1 cellular context compared by ENCODE assay signal in the genomic region with DNA sequence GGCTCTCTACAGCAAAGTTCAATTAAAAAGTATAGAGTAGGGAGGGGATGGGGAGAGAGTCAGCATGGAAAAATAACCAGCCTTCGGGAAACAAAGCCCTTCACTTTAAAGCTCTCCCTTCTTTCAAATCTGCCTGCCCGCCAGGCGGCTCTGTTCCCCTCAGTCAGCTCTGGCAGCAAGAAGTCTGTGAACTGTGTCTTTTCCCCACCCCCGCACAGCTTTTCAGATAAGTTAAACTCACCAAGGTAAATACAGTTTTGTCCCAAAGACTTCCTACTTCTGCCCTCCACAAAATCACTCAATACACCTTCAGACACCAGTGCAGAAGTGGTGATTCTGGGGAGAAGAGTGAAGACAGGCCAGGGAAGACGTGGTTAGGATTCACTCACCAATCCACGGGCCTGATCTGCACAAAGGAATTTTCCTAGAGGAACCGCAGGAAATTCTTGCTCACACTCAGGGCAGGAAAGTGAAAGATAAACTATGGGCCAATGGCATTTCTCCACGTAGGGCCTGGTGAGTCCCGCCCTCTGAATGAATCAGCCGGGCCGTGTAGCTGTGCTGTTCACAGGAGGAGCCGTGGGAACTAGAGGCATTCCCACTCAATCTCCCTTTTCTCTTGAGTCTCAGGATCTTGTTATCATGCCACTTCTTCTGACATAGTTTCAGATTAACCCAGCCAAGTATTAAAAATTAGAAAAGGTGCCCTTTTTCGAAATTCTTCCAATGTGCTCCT.
A peak's percentile ranks its signal among the peaks of the same experiment; 100 is the strongest.
TF ChIP-seq lines count a peak whose summit lies in the region.

A gene with protein sequence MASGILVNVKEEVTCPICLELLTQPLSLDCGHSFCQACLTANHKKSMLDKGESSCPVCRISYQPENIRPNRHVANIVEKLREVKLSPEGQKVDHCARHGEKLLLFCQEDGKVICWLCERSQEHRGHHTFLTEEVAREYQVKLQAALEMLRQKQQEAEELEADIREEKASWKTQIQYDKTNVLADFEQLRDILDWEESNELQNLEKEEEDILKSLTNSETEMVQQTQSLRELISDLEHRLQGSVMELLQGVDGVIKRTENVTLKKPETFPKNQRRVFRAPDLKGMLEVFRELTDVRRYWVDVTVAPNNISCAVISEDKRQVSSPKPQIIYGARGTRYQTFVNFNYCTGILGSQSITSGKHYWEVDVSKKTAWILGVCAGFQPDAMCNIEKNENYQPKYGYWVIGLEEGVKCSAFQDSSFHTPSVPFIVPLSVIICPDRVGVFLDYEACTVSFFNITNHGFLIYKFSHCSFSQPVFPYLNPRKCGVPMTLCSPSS (minus strand): TSS at position 448 of the 736 bp plus-strand sequence. CDS start 4,897 bp downstream, outside the sequence.

TF ChIP-seq in HepG2, 621 proteins besides CTCF, POLR2A, EP300 and RAD21 (continued from another document):
- TF ChIP-seq, protein P1, sequence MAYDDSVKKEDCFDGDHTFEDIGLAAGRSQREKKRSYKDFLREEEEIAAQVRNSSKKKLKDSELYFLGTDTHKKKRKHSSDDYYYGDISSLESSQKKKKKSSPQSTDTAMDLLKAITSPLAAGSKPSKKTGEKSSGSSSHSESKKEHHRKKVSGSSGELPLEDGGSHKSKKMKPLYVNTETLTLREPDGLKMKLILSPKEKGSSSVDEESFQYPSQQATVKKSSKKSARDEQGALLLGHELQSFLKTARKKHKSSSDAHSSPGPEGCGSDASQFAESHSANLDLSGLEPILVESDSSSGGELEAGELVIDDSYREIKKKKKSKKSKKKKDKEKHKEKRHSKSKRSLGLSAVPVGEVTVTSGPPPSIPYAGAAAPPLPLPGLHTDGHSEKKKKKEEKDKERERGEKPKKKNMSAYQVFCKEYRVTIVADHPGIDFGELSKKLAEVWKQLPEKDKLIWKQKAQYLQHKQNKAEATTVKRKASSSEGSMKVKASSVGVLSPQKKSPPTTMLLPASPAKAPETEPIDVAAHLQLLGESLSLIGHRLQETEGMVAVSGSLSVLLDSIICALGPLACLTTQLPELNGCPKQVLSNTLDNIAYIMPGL (CRISPR knock-in tag; IDR thresholded peaks at IDR 0.05; ENCODE audit: borderline replicate concordance in 1 of 2, low read depth in 1 of 2): peak; percentile 69 to 78
- TF ChIP-seq, protein P2, sequence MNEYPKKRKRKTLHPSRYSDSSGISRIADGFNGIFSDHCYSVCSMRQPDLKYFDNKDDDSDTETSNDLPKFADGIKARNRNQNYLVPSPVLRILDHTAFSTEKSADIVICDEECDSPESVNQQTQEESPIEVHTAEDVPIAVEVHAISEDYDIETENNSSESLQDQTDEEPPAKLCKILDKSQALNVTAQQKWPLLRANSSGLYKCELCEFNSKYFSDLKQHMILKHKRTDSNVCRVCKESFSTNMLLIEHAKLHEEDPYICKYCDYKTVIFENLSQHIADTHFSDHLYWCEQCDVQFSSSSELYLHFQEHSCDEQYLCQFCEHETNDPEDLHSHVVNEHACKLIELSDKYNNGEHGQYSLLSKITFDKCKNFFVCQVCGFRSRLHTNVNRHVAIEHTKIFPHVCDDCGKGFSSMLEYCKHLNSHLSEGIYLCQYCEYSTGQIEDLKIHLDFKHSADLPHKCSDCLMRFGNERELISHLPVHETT (CRISPR knock-in tag; conservative IDR thresholded peaks at IDR 0.05): no peak
- no peak for TF ChIP-seq PRMT3 (CRISPR knock-in tag; IDR thresholded peaks at IDR 0.05; ENCODE audit: borderline replicate concordance, low read depth)
- TF ChIP-seq MLLT10 (CRISPR knock-in tag; IDR thresholded peaks at IDR 0.05): no peak
- no peak for TF ChIP-seq ZBTB38 (CRISPR knock-in tag; IDR thresholded peaks at IDR 0.05)
- no peak for TF ChIP-seq RCOR2 (CRISPR knock-in tag; IDR thresholded peaks at IDR 0.05)
- no peak for TF ChIP-seq U2AF2 (IDR thresholded peaks at IDR 0.05; ENCODE audit: low read depth, low read length)
- no peak for TF ChIP-seq ZNF713 (CRISPR knock-in tag; IDR thresholded peaks at IDR 0.05)
- TF ChIP-seq SCMH1 (CRISPR knock-in tag; IDR thresholded peaks at IDR 0.05; ENCODE audit: borderline replicate concordance): no peak
- TF ChIP-seq, protein P3, sequence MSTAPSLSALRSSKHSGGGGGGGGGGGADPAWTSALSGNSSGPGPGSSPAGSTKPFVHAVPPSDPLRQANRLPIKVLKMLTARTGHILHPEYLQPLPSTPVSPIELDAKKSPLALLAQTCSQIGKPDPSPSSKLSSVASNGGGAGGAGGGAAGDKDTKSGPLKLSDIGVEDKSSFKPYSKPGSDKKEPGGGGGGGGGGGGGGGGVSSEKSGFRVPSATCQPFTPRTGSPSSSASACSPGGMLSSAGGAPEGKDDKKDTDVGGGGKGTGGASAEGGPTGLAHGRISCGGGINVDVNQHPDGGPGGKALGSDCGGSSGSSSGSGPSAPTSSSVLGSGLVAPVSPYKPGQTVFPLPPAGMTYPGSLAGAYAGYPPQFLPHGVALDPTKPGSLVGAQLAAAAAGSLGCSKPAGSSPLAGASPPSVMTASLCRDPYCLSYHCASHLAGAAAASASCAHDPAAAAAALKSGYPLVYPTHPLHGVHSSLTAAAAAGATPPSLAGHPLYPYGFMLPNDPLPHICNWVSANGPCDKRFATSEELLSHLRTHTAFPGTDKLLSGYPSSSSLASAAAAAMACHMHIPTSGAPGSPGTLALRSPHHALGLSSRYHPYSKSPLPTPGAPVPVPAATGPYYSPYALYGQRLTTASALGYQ (CRISPR knock-in tag; IDR thresholded peaks at IDR 0.05): no peak
- TF ChIP-seq, protein P4, sequence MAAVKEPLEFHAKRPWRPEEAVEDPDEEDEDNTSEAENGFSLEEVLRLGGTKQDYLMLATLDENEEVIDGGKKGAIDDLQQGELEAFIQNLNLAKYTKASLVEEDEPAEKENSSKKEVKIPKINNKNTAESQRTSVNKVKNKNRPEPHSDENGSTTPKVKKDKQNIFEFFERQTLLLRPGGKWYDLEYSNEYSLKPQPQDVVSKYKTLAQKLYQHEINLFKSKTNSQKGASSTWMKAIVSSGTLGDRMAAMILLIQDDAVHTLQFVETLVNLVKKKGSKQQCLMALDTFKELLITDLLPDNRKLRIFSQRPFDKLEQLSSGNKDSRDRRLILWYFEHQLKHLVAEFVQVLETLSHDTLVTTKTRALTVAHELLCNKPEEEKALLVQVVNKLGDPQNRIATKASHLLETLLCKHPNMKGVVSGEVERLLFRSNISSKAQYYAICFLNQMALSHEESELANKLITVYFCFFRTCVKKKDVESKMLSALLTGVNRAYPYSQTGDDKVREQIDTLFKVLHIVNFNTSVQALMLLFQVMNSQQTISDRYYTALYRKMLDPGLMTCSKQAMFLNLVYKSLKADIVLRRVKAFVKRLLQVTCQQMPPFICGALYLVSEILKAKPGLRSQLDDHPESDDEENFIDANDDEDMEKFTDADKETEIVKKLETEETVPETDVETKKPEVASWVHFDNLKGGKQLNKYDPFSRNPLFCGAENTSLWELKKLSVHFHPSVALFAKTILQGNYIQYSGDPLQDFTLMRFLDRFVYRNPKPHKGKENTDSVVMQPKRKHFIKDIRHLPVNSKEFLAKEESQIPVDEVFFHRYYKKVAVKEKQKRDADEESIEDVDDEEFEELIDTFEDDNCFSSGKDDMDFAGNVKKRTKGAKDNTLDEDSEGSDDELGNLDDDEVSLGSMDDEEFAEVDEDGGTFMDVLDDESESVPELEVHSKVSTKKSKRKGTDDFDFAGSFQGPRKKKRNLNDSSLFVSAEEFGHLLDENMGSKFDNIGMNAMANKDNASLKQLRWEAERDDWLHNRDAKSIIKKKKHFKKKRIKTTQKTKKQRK (IDR thresholded peaks at IDR 0.05; ENCODE audit: low read length): no peak
- no peak for TF ChIP-seq ZFP41 (CRISPR knock-in tag; IDR thresholded peaks at IDR 0.05; ENCODE audit: borderline replicate concordance)
- TF ChIP-seq ZNF614 (CRISPR knock-in tag; IDR thresholded peaks at IDR 0.05; ENCODE audit: borderline replicate concordance): no peak
- TF ChIP-seq HNRNPL (IDR thresholded peaks at IDR 0.05; ENCODE audit: low read depth, low read length): no peak
- TF ChIP-seq JUND (CRISPR knock-in tag; IDR thresholded peaks at IDR 0.05): no peak
- TF ChIP-seq BORCS8-MEF2B (CRISPR knock-in tag; IDR thresholded peaks at IDR 0.05): no peak
- no peak for TF ChIP-seq ZNF660 (CRISPR knock-in tag; IDR thresholded peaks at IDR 0.05; ENCODE audit: borderline replicate concordance, low read depth)
- TF ChIP-seq MXD4 (CRISPR knock-in tag; IDR thresholded peaks at IDR 0.05): no peak; the same call in 1 of the 2 replicates
- TF ChIP-seq, protein P5, sequence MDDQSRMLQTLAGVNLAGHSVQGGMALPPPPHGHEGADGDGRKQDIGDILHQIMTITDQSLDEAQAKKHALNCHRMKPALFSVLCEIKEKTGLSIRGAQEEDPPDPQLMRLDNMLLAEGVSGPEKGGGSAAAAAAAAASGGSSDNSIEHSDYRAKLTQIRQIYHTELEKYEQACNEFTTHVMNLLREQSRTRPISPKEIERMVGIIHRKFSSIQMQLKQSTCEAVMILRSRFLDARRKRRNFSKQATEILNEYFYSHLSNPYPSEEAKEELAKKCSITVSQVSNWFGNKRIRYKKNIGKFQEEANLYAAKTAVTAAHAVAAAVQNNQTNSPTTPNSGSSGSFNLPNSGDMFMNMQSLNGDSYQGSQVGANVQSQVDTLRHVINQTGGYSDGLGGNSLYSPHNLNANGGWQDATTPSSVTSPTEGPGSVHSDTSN (CRISPR knock-in tag; IDR thresholded peaks at IDR 0.05; ENCODE audit: borderline replicate concordance): no peak
- no peak for TF ChIP-seq ZNF510 (CRISPR knock-in tag; IDR thresholded peaks at IDR 0.05; ENCODE audit: low read depth)
- TF ChIP-seq, protein P6, sequence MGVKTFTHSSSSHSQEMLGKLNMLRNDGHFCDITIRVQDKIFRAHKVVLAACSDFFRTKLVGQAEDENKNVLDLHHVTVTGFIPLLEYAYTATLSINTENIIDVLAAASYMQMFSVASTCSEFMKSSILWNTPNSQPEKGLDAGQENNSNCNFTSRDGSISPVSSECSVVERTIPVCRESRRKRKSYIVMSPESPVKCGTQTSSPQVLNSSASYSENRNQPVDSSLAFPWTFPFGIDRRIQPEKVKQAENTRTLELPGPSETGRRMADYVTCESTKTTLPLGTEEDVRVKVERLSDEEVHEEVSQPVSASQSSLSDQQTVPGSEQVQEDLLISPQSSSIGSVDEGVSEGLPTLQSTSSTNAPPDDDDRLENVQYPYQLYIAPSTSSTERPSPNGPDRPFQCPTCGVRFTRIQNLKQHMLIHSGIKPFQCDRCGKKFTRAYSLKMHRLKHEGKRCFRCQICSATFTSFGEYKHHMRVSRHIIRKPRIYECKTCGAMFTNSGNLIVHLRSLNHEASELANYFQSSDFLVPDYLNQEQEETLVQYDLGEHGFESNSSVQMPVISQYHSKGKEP (CRISPR knock-in tag; IDR thresholded peaks at IDR 0.05): no peak
